Comparison of ENCODE assay signal across 1 cellular context in the genomic region with DNA sequence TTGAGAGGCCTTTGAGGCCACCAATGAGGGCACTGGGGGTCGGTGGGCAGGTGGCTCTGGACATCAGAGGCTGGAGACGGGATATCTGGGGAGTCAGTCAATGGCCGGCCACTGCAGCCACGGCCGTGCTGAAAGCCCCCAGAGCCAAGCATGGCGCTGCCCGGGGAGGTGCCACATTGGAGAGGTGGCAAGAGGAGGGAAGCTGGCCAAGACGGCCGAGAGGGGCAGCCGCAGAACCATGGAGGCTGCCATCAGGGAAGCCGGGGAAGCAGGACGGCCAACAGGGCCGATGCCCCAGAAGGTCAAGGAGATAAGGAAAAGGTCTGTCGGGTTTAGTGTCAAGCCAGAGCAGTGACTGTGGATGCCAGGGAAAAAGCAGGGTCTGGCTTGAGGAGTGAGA.
TF ChIP-seq lines count a peak whose summit lies in the region.

No MANE protein-coding gene starts in this region.

TF ChIP-seq in H1, 55 proteins besides CTCF, POLR2A, EP300 and RAD21:
- no peak for TF ChIP-seq SIX5 (IDR thresholded peaks at IDR 0.05; ENCODE audit: low read depth, low read length)
- no peak for TF ChIP-seq POU5F1 (IDR thresholded peaks at IDR 0.05; ENCODE audit: low read depth, low read length)
- TF ChIP-seq SRF (IDR thresholded peaks at IDR 0.05; ENCODE audit: low read depth, low read length) = no peak
- no peak for TF ChIP-seq RNF2 (IDR thresholded peaks at IDR 0.05; ENCODE audit: borderline replicate concordance, low read depth, low read length, missing control alignments, poor library complexity, severe bottlenecking)
- no peak for TF ChIP-seq PHF8 (conservative IDR thresholded peaks at IDR 0.05; ENCODE audit: low read depth, low read length)
- TF ChIP-seq CBX5 (IDR thresholded peaks at IDR 0.05; ENCODE audit: low read depth, low read length) = no peak
